Comparison of ENCODE assay signal across 28 cellular contexts in the genomic region with DNA sequence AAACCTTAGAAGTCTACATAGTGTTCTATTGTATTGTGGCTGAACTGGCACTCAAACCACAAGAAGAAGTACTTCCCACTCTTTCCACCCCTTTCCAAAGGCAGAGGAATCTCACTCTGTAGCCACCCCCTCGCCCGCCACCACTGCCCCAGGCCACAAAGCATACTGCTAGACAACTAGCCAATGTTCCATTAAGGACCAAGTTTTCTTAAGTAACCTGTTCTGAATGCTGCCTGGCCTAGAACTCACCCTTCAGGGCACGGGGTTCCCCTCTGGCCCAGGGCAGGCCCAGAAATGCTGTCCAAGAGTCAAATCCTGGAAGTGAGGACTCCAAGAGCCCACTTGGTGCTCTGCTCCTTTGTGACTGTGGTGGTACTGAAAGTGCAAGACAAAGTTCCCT. TPM values are rescaled to one million over a fixed set of nuclear protein-coding genes. Genes with fewer than 3 reads are reported as not detected.
A peak's percentile ranks its signal among the peaks of the same experiment; 100 is the strongest.
DNase-seq lines count a peak whose midpoint lies in the region; ATAC-seq, FAIRE-seq and TF ChIP-seq lines count a peak whose summit lies in the region.
"Had no signal": no experiment of that assay in that cellular context is flagged by ENCODE, and none has a peak within 500 bp of the region (broad histone marks: within the 10 kb centered on the region; RNA-seq: fewer than 3 reads in every experiment).

No MANE protein-coding gene starts in this region.

- no peak for TF ChIP-seq POLR2A in heart left ventricle (IDR thresholded peaks at IDR 0.05)

- TF ChIP-seq CTCF in heart left ventricle (IDR thresholded peaks at IDR 0.05) (no peak), chondrocyte (IDR thresholded peaks at IDR 0.05) (no peak), kidney (IDR thresholded peaks at IDR 0.05; ENCODE audit: borderline replicate concordance, extremely low read depth, insufficient read depth) (no peak), dorsolateral prefrontal cortex (IDR thresholded peaks at IDR 0.05 in 54 of 56, conservative IDR thresholded peaks at IDR 0.05 in 2 of 56; ENCODE audit: low read depth in 1 of 56, partially characterized antibody in 56 of 56) (no peak)

- no peaks in the 10 kb centered on the region for H3K36me3 ChIP-seq in heart left ventricle
- H3K36me3 ChIP-seq in kidney (ENCODE audit: control insufficient read depth in 1 of 2, insufficient read depth in 2 of 2, low read length in 2 of 2): no peaks in the 10 kb centered on the region
- H3K36me3 ChIP-seq: BE2C, BLaER1 had no signal

- no peak overlapping the region for H3K4me3 Mint-ChIP-seq in chondrocyte (ENCODE audit: unreplicated experiment)
- H3K4me3 Mint-ChIP-seq: CD14-positive monocyte; CD4-positive, alpha-beta memory T cell; CD4-positive, CD25-positive, alpha-beta regulatory T cell; CD8-positive, alpha-beta memory T cell had no signal

- H3K4me3 ChIP-seq in heart left ventricle (no peak overlapping the region), kidney (ENCODE audit: low read length in 2 of 2) (no peak overlapping the region), dorsolateral prefrontal cortex (no peak overlapping the region)
- H3K4me3 ChIP-seq: BLaER1 had no signal

- no peak overlapping the region for H3K27ac ChIP-seq in heart left ventricle
- H3K27ac ChIP-seq in kidney (ENCODE audit: low read depth in 2 of 2, low read length in 2 of 2): no peak overlapping the region
- H3K27ac ChIP-seq in dorsolateral prefrontal cortex: no peak overlapping the region
- H3K27ac ChIP-seq: BLaER1 had no signal

- H3K9me3 ChIP-seq in heart left ventricle (peaks cover 0 to 23% (median 0%) of the 10 kb centered on the region in 12 donors), kidney (ENCODE audit: control insufficient read depth in 1 of 2, low read length in 2 of 2) (no peaks in the 10 kb centered on the region)
- H3K9me3 ChIP-seq: BE2C, BLaER1 had no signal

- H3K4me1 Mint-ChIP-seq in chondrocyte (ENCODE audit: low read depth): no peaks in the 10 kb centered on the region
- H3K4me1 Mint-ChIP-seq: CD14-positive monocyte; CD4-positive, alpha-beta memory T cell; CD4-positive, CD25-positive, alpha-beta regulatory T cell; CD8-positive, alpha-beta memory T cell had no signal

- H3K4me1 ChIP-seq in heart left ventricle (no peaks in the 10 kb centered on the region), kidney (ENCODE audit: control insufficient read depth in 1 of 2, insufficient read depth in 1 of 2, low read depth in 1 of 2, low read length in 2 of 2) (no peaks in the 10 kb centered on the region)
- H3K4me1 ChIP-seq: BE2C, BLaER1 had no signal

- ATAC-seq in Right ventricle myocardium inferior: no peak
- no peak for ATAC-seq in heart left ventricle

- peaks cover 12% of the 10 kb centered on the region for H3K9me3 Mint-ChIP-seq in chondrocyte (ENCODE audit: low read depth)

- intact Hi-C loops in Right ventricle myocardium inferior (cut with DNase I): no loop called here
- intact Hi-C loops in heart left ventricle (cut with DNase I): no loop called here
- intact Hi-C loops in kidney (cut with DNase I): no loop called here
- intact Hi-C loops in dorsolateral prefrontal cortex (cut with DNase I): no loop called here

- no peak overlapping the region for H3K27ac Mint-ChIP-seq in chondrocyte (ENCODE audit: unreplicated experiment)
- H3K27ac Mint-ChIP-seq: CD14-positive monocyte; CD4-positive, alpha-beta memory T cell; CD4-positive, CD25-positive, alpha-beta regulatory T cell; CD8-positive, alpha-beta memory T cell had no signal

- H3K9ac ChIP-seq in kidney (ENCODE audit: low read length in 2 of 2): no peak overlapping the region
- H3K9ac ChIP-seq: BLaER1 had no signal

- 77 to 84% (median 79%) methylated on average over 3 of the region's 3 CpGs for WGBS in heart left ventricle, 4 donors

- peaks cover 27% of the 10 kb centered on the region for H3K27me3 Mint-ChIP-seq in chondrocyte (ENCODE audit: low read depth)

- DNase-seq in Right ventricle myocardium inferior (ENCODE audit: missing footprints) (peak; percentile 56), heart left ventricle (no peak), chondrocyte (ENCODE audit: low spot score) (peak; percentile 36), kidney (peak; percentile 12), NCI-H526 (lab: John Stamatoyannopoulos, UW) (no peak), dorsolateral prefrontal cortex (no peak)
- no peak for DNase-seq in stimulated activated CD4-positive, alpha-beta T cell treated with anti-CD3 and anti-CD28 coated beads, Interleukin-4, amount 100 ng/mL, for 4 hours
- DNase-seq: 8988T; ACHN; BE2C; C1 segment of cervical spinal cord; CD4-positive, alpha-beta memory T cell; CD4-positive, CD25-positive, alpha-beta regulatory T cell; CD8-positive, alpha-beta memory T cell; COR-L47; DMS 273 treated with DMSO at 0.1 percent for 48 hours; DMS153; DMS53; DMS79; DND-41; EL; GF-D8 had no signal

- no peak for FAIRE-seq in kidney (lab: Jason Lieb, UNC)
- FAIRE-seq: A204.1, G401.6, GM12891, GM19239 had no signal

- H3K27me3 ChIP-seq in heart left ventricle: no peaks in the 10 kb centered on the region
- H3K27me3 ChIP-seq in dorsolateral prefrontal cortex: peaks cover 0 to 2% (median 0%) of the 10 kb centered on the region in 45 donors
- H3K27me3 ChIP-seq: BE2C, BLaER1 had no signal

- H3K36me3 Mint-ChIP-seq in chondrocyte (ENCODE audit: low read depth): no peaks in the 10 kb centered on the region
- H3K36me3 Mint-ChIP-seq: CD14-positive monocyte; CD4-positive, alpha-beta memory T cell; CD4-positive, CD25-positive, alpha-beta regulatory T cell; CD8-positive, alpha-beta memory T cell had no signal

RNA-seq across cellular contexts. Expression of a gene that starts 15.7 kb away (rescaled TPM):
- total RNA-seq in Right ventricle myocardium inferior: 1.3 TPM
- total RNA-seq in heart left ventricle: 1 to 10 TPM in 2 of 9 donors, under 1 TPM in 7; 0.20 to 9.3 (median 0.62) TPM
- under 1 TPM; 0.27 to 0.33 TPM for polyA plus RNA-seq in heart left ventricle
- total RNA-seq in chondrocyte: 3.0 to 3.9 TPM (median 3.1 TPM) in 3 replicates
- 4.6 TPM for total RNA-seq in kidney
- 44.0 TPM for polyA plus RNA-seq in kidney (ENCODE audit: insufficient read depth, low read depth, low replicate concordance)
- total RNA-seq in dorsolateral prefrontal cortex: 10 to 100 TPM; 11.0 to 55.5 (median 31.3) TPM

Comparison
In these comparisons a context has a peak if more than half of its experiments do, and no peak if none do; other contexts are left out.
1. DNase-seq: peak in Right ventricle myocardium inferior (single experiment), chondrocyte (single experiment) and kidney (single experiment); none in heart left ventricle (0 of 5), NCI-H526 (0 of 2), dorsolateral prefrontal cortex (0 of 10) and stimulated activated CD4-positive, alpha-beta T cell treated with anti-CD3 and anti-CD28 coated beads, Interleukin-4, amount 100 ng/mL, for 4 hours (0 of 2).